Comparison of ENCODE assay signal across 26 cellular contexts in the genomic region with DNA sequence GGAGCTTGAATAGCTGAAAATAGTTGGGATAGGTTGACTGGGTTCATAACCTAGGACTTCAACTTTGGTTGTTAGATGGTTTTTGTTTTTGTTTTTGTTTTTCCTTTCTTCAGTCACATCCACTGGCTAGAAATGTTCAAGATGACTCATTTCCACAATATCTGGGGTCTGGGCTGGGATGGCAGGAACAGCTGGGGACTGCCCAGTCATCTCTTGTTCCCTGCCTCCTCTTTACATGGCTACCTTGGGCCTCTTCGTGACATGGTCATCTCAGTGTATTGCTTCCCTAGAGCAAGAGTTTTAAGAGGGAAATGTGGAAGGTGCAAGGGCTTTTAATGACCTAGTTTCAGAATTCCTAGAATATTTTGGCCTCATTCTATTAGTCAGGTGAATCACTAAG.
"Had no signal": no experiment of that assay in that cellular context is flagged by ENCODE, and none has a peak within 500 bp of the region (broad histone marks: within the 10 kb centered on the region; RNA-seq: fewer than 3 reads in every experiment).

No MANE protein-coding gene starts in this region.

- H3K36me3 ChIP-seq: MG63 had no signal

- ATAC-seq: K562, Panc1, PC-3 had no signal

- H3K9ac ChIP-seq: KMS-11, SK-N-SH had no signal

- H3K27me3 ChIP-seq: MG63 had no signal

- H3K4me3 ChIP-seq: K562, MG63 had no signal

- DNase-seq: Kasumi-1; MG63; NCI-H1092; NCI-H1105 treated with DMSO at 0.1 percent for 48 hours; NCI-H1417 treated with DMSO at 0.1 percent for 48 hours; NCI-H146; NCI-H187; NCI-H2029; NCI-H2081 treated with DMSO at 0.1 percent for 48 hours; NCI-H2171; NCI-H226; NCI-H446; NCI-H510A; NCI-H524 treated with DMSO at 0.1 percent for 48 hours; NCI-H69; NCI-H774; NK-92 treated with Interleukin-12 subunit alpha and Interleukin-12 subunit beta, amount 100 ng/mL, for 24 hours; PC-3; SHP77; SK-N-SH; SW 1271 had no signal

- H3K9me3 ChIP-seq: MG63, SK-N-SH had no signal

- H3K27me3 Mint-ChIP-seq: IgD-negative memory B cell had no signal

- H3K4me2 ChIP-seq: KMS-11, SK-N-SH had no signal

- H3K27ac Mint-ChIP-seq: IgD-negative memory B cell had no signal

- H3K27ac ChIP-seq: KMS-11, RWPE1 had no signal

- H3K9me3 Mint-ChIP-seq: IgD-negative memory B cell had no signal

- H3K4me3 Mint-ChIP-seq: IgD-negative memory B cell had no signal

- H3K4me1 Mint-ChIP-seq: IgD-negative memory B cell had no signal
